Comparison of ENCODE assay signal across 11 cellular contexts in the genomic region with DNA sequence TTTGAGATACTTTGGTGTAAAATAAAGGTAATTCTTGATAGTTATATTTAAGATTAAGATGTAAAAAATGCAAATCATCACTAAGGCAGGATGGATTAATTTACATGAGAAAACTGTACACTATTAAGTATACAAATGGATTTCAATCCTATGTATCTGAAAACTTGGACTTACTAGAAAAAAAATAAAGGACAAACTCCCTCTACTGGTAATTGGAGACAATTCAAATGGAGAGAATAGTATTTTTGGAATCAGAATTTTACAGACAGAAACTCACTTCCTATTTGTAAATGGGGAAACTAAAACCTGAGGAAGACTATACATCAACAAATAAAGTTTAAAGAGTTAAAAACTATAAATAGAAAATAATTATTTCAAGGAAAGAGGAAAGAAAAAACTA.
DNase-seq lines count a peak whose midpoint lies in the region; TF ChIP-seq lines count a peak whose summit lies in the region.
"Had no signal": no experiment of that assay in that cellular context is flagged by ENCODE, and none has a peak within 500 bp of the region (broad histone marks: within the 10 kb centered on the region; RNA-seq: fewer than 3 reads in every experiment).

No MANE protein-coding gene starts in this region.

- H3K4me3 Mint-ChIP-seq in activated naive CD4-positive, alpha-beta T cell treated with anti-CD3 and anti-CD28 coated beads, Interleukin-2, amount 10 ng/mL, durations not matched to agents 7 days and 5 days, result no peak overlapping the region

- no peaks in the 10 kb centered on the region for H3K79me2 ChIP-seq in OCI-LY7 (ENCODE audit: insufficient read depth, low read depth, low read length)
- H3K79me2 ChIP-seq in smooth muscle cell (ENCODE audit: low read depth), result no peaks in the 10 kb centered on the region

- H3F3A ChIP-seq in smooth muscle cell (ENCODE audit: low read depth), result peaks cover 3% of the 10 kb centered on the region

- H4K20me1 ChIP-seq in OCI-LY7 (ENCODE audit: insufficient read depth, low read length) (no peaks in the 10 kb centered on the region), smooth muscle cell (ENCODE audit: low read depth) (no peaks in the 10 kb centered on the region)

- no TSS peak for BruUV-seq in OCI-LY7 (replicated peaks; lab: Mats Ljungman, UMichigan)

- peak; percentile 60 for TF ChIP-seq CTCF in OCI-LY7 (conservative IDR thresholded peaks at IDR 0.05; ENCODE audit: low read length)
- TF ChIP-seq CTCF in esophagus squamous epithelium (IDR thresholded peaks at IDR 0.05), result peak in 5 of 6 experiments; percentile 14 to 53 (median 36)
- TF ChIP-seq CTCF in smooth muscle cell (IDR thresholded peaks at IDR 0.05; ENCODE audit: borderline replicate concordance, insufficient read depth, poor library complexity, severe bottlenecking), result peak; percentile 59
- peak in 3 of 11 experiments; percentile 29 to 42 (median 30) for TF ChIP-seq CTCF in spleen (IDR thresholded peaks at IDR 0.05 in 8 of 11, conservative IDR thresholded peaks at IDR 0.05 in 3 of 11)

- no peak overlapping the region for H3K27ac Mint-ChIP-seq in activated naive CD4-positive, alpha-beta T cell treated with anti-CD3 and anti-CD28 coated beads, Interleukin-2, amount 10 ng/mL, durations not matched to agents 7 days and 5 days

- H3K4me1 ChIP-seq in OCI-LY7 (ENCODE audit: insufficient read depth, low read length, poor library complexity, severe bottlenecking) (no peaks in the 10 kb centered on the region), esophagus squamous epithelium (no peaks in the 10 kb centered on the region), smooth muscle cell (ENCODE audit: low read depth) (no peaks in the 10 kb centered on the region), spleen (no peaks in the 10 kb centered on the region)

- DNase-seq in DMS 273 (lab: John Stamatoyannopoulos, UW; ENCODE audit: unreplicated experiment), result peak; percentile 14
- no peak for DNase-seq in DMS 273 treated with DMSO at 0.1 percent for 48 hours (lab: John Stamatoyannopoulos, UW)
- DNase-seq in OCI-LY7 (ENCODE audit: low spot score), result no peak
- no peak for DNase-seq in esophagus squamous epithelium (lab: John Stamatoyannopoulos, UW)
- DNase-seq in smooth muscle cell (lab: John Stamatoyannopoulos, UW; ENCODE audit: unreplicated experiment), result no peak
- DNase-seq in spleen, result no peak
- DNase-seq in NCI-H1092 (lab: John Stamatoyannopoulos, UW), result no peak
- DNase-seq in activated naive CD4-positive, alpha-beta T cell treated with anti-CD3 and anti-CD28 coated beads, Interleukin-2, amount 10 ng/mL, durations not matched to agents 7 days and 5 days, result no peak
- DNase-seq: 8988T; effector CD8-positive, alpha-beta T cell had no signal

- H3K9me2 ChIP-seq in OCI-LY7 (ENCODE audit: insufficient read depth, low read length), result no peaks in the 10 kb centered on the region

- H3K36me3 Mint-ChIP-seq in activated naive CD4-positive, alpha-beta T cell treated with anti-CD3 and anti-CD28 coated beads, Interleukin-2, amount 10 ng/mL, durations not matched to agents 7 days and 5 days, result peaks cover 39% of the 10 kb centered on the region

- H3K27me3 ChIP-seq in esophagus squamous epithelium, result no peaks in the 10 kb centered on the region
- H3K27me3 ChIP-seq in smooth muscle cell (ENCODE audit: low read depth), result no peaks in the 10 kb centered on the region
- no peaks in the 10 kb centered on the region for H3K27me3 ChIP-seq in spleen (replicated peaks in 1 of 7)

- no peaks in the 10 kb centered on the region for H3K9me3 Mint-ChIP-seq in activated naive CD4-positive, alpha-beta T cell treated with anti-CD3 and anti-CD28 coated beads, Interleukin-2, amount 10 ng/mL, durations not matched to agents 7 days and 5 days

- intact Hi-C loops in OCI-LY7 (cut with micrococcal nuclease; ENCODE audit: unreplicated experiment) (no loop called here), esophagus squamous epithelium (cut with DNase I) (no loop called here), spleen (cut with DNase I; ENCODE audit: low total_unique reads) (no loop called here)

- H3K4me2 ChIP-seq in OCI-LY7 (ENCODE audit: low read length), result no peak overlapping the region
- H3K4me2 ChIP-seq in smooth muscle cell, result no peak overlapping the region

- no peak overlapping the region for H3K4me3 ChIP-seq in OCI-LY7 (ENCODE audit: low read depth, low read length, poor library complexity, severe bottlenecking)
- no peak overlapping the region for H3K4me3 ChIP-seq in esophagus squamous epithelium
- no peak overlapping the region for H3K4me3 ChIP-seq in smooth muscle cell
- no peak overlapping the region for H3K4me3 ChIP-seq in spleen
- H3K4me3 ChIP-seq: SK-N-MC had no signal

- H3K36me3 ChIP-seq in OCI-LY7 (ENCODE audit: insufficient read depth, low read length) (peaks cover 92% of the 10 kb centered on the region), esophagus squamous epithelium (peaks cover 0 to 100% (median 5%) of the 10 kb centered on the region in 3 donors), smooth muscle cell (ENCODE audit: low read depth) (peaks cover 22% of the 10 kb centered on the region), spleen (peaks cover 0 to 100% (median 71%) of the 10 kb centered on the region in 6 donors)

- no peak overlapping the region for H3K9ac ChIP-seq in smooth muscle cell (ENCODE audit: low read depth)

- H3K27me3 Mint-ChIP-seq in activated naive CD4-positive, alpha-beta T cell treated with anti-CD3 and anti-CD28 coated beads, Interleukin-2, amount 10 ng/mL, durations not matched to agents 7 days and 5 days, result no peaks in the 10 kb centered on the region

- H3K4me1 Mint-ChIP-seq in activated naive CD4-positive, alpha-beta T cell treated with anti-CD3 and anti-CD28 coated beads, Interleukin-2, amount 10 ng/mL, durations not matched to agents 7 days and 5 days, result no peaks in the 10 kb centered on the region

- H3K9me3 ChIP-seq in OCI-LY7 (ENCODE audit: low read length) (no peaks in the 10 kb centered on the region), esophagus squamous epithelium (no peaks in the 10 kb centered on the region), smooth muscle cell (replicated peaks; ENCODE audit: low read depth) (no peaks in the 10 kb centered on the region), spleen (no peaks in the 10 kb centered on the region)

- CTCF ChIA-PET in OCI-LY7 (lab: Charles Lee; ENCODE audit: unreplicated experiment), result no interaction called here
- CTCF ChIA-PET in activated naive CD4-positive, alpha-beta T cell treated with anti-CD3 and anti-CD28 coated beads, Interleukin-2, amount 10 ng/mL, durations not matched to agents 7 days and 5 days (lab: Charles Lee), result interaction anchor here (0.8 to 3.6 kb wide), 2 partner anchors 33 to 322 kb away, joined by 3 to 22 read pairs; no protein-coding TSS in a partner anchor

- TF ChIP-seq POLR2A in esophagus squamous epithelium (IDR thresholded peaks at IDR 0.05), result no peak
- no peak for TF ChIP-seq POLR2A in spleen (IDR thresholded peaks at IDR 0.05)

- H3K27ac ChIP-seq in OCI-LY7 (ENCODE audit: low read depth, low read length, poor library complexity, severe bottlenecking), result no peak overlapping the region
- H3K27ac ChIP-seq in esophagus squamous epithelium, result no peak overlapping the region
- no peak overlapping the region for H3K27ac ChIP-seq in smooth muscle cell (ENCODE audit: low read depth)
- H3K27ac ChIP-seq in spleen, result no peak overlapping the region
- H3K27ac ChIP-seq: SK-N-MC had no signal

- POLR2A ChIA-PET in OCI-LY7 (lab: Charles Lee), result interaction anchor here (0.6 to 0.7 kb wide), 2 partner anchors 306 to 477 kb away, joined by 3 read pairs; no protein-coding TSS in a partner anchor

- no peak overlapping the region for H2AFZ ChIP-seq in OCI-LY7 (ENCODE audit: low read length)
- H2AFZ ChIP-seq in smooth muscle cell (ENCODE audit: low read depth), result no peak overlapping the region
